Comparison of ENCODE assay signal across 17 cellular contexts in the genomic region with DNA sequence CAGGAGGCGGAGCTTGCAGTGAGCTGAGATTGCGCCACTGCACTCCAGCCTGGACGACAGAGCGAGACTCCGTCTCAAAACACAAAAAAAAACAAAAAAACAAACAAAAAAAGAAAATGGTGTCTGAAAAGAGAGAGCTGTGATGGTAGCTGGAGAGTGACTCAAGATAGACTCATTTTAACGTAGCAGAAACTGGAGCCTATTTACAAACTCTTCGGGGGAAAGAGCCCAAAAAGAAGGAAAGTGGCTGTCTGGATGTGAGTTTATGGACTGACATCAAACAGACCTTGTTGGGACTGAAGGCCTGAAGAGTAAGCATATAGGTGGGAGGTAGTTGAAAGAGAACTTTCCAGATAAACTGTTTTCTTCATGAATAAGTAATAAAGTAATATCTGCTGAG. TPM values are rescaled to one million over a fixed set of nuclear protein-coding genes. Genes with fewer than 3 reads are reported as not detected.
DNase-seq lines count a peak whose midpoint lies in the region; ATAC-seq and TF ChIP-seq lines count a peak whose summit lies in the region.
"Had no signal": no experiment of that assay in that cellular context is flagged by ENCODE, and none has a peak within 500 bp of the region (broad histone marks: within the 10 kb centered on the region; RNA-seq: fewer than 3 reads in every experiment).

No MANE protein-coding gene starts in this region.

- peaks cover 49% of the 10 kb centered on the region for H3K4me1 ChIP-seq in psoas muscle

- peaks cover 3 to 19% of the 10 kb centered on the region in 2 donors for H3K36me3 Mint-ChIP-seq in CD14-positive monocyte
- H3K36me3 Mint-ChIP-seq: T-cell had no signal

- peak overlapping the region; percentile 77 for H3K27ac ChIP-seq in epithelial cell of prostate
- H3K27ac ChIP-seq in psoas muscle = peak overlapping the region; percentile 79

- no peak overlapping the region for H3K4me3 ChIP-seq in psoas muscle
- H3K4me3 ChIP-seq: lung, spleen had no signal

- TF ChIP-seq CTCF in CD14-positive monocyte (IDR thresholded peaks at IDR 0.05) (no peak), psoas muscle (IDR thresholded peaks at IDR 0.05) (no peak)

- DNase-seq in CD14-positive monocyte (ENCODE audit: low spot score) (no peak), RPMI7951 (ENCODE audit: low read depth) (peak; percentile 43), epithelial cell of prostate (ENCODE audit: low read depth, low spot score) (no peak), psoas muscle (no peak), NCI-H446 treated with DMSO at 0.1 percent for 48 hours (lab: John Stamatoyannopoulos, UW) (no peak)
- DNase-seq in activated CD8-positive, alpha-beta memory T cell treated with anti-CD3 and anti-CD28 coated beads, Interleukin-2, amount 50 U/mL, for 4 hours = no peak
- DNase-seq: NCI-H1092, NCI-H2227 treated with DMSO at 0.1 percent for 48 hours, spleen, substantia nigra, T-cell had no signal

- H3K9me3 ChIP-seq in psoas muscle = no peaks in the 10 kb centered on the region
- H3K9me3 ChIP-seq: spleen had no signal

- WGBS in psoas muscle, 3 donors = 79 to 90% (median 84%) methylated on average over 7 of the region's 7 CpGs

- H3K4me3 Mint-ChIP-seq in CD14-positive monocyte = peak overlapping the region in 1 of 2 donors; percentile 34
- H3K4me3 Mint-ChIP-seq: activated naive CD8-positive, alpha-beta T cell; T-cell had no signal

- intact Hi-C loops in CD14-positive monocyte (cut with micrococcal nuclease) = no loop called here
- intact Hi-C loops in psoas muscle (cut with DNase I) = loop anchor here in 1 of 2 donors (5.0 to 10.0 kb wide), 2 partner anchors 51 to 141 kb away; a partner anchor contains a TSS

- peak overlapping the region; percentile 99 to 100 (median 100) for H3K27ac Mint-ChIP-seq in CD14-positive monocyte
- H3K27ac Mint-ChIP-seq: activated naive CD8-positive, alpha-beta T cell; T-cell had no signal

- ATAC-seq in psoas muscle (no peak), HG02885 (IDR thresholded peaks at IDR 0.05; ENCODE audit: poor library complexity, unreplicated experiment) (no peak), GM18867 (IDR thresholded peaks at IDR 0.05; ENCODE audit: unreplicated experiment) (no peak)
- ATAC-seq: activated CD4-positive, CD25-positive, alpha-beta regulatory T cell treated with anti-CD3 and anti-CD28 coated beads, Interleukin-2, amount 50 U/mL, for 24 hours; esophagus mucosa; T-cell had no signal

- peaks cover 0 to 6% (median 0%) of the 10 kb centered on the region in 3 donors for H3K27me3 Mint-ChIP-seq in CD14-positive monocyte (ENCODE audit: low read depth in 3 of 3)
- H3K27me3 Mint-ChIP-seq: activated naive CD8-positive, alpha-beta T cell; T-cell had no signal

- H3K36me3 ChIP-seq in psoas muscle (ENCODE audit: insufficient read depth in 1 of 2, low read depth in 1 of 2) = no peaks in the 10 kb centered on the region
- H3K36me3 ChIP-seq: spleen had no signal

- H3K4me1 Mint-ChIP-seq in CD14-positive monocyte = peaks cover 62% of the 10 kb centered on the region

- no peaks in the 10 kb centered on the region for H3K9me3 Mint-ChIP-seq in CD14-positive monocyte
- H3K9me3 Mint-ChIP-seq: T-cell had no signal

- H3K27me3 ChIP-seq in psoas muscle (ENCODE audit: insufficient read depth in 3 of 3, low read length in 2 of 3) = no peaks in the 10 kb centered on the region

RNA-seq across cellular contexts. Expression of a gene that starts 51.8 kb away (rescaled TPM):
- 100 to 1,000 TPM; 124 to 130 TPM for polyA plus RNA-seq in CD14-positive monocyte
- total RNA-seq in RPMI7951 (2014; rRNA removed; shearing (Covaris generic)) = 56.1 and 66.0 TPM in 2 replicates
- 100 to 1,000 TPM in 3 of 4 donors, 10 to 100 TPM in 1; 55.1 to 219 (median 182) TPM for total RNA-seq in psoas muscle
- 100 to 1,000 TPM in 1 of 3 donors, 10 to 100 TPM in 2; 50.5 to 287 (median 63.5) TPM for polyA plus RNA-seq in psoas muscle
